Comparison of ENCODE assay signal across 8 cellular contexts in the genomic region with DNA sequence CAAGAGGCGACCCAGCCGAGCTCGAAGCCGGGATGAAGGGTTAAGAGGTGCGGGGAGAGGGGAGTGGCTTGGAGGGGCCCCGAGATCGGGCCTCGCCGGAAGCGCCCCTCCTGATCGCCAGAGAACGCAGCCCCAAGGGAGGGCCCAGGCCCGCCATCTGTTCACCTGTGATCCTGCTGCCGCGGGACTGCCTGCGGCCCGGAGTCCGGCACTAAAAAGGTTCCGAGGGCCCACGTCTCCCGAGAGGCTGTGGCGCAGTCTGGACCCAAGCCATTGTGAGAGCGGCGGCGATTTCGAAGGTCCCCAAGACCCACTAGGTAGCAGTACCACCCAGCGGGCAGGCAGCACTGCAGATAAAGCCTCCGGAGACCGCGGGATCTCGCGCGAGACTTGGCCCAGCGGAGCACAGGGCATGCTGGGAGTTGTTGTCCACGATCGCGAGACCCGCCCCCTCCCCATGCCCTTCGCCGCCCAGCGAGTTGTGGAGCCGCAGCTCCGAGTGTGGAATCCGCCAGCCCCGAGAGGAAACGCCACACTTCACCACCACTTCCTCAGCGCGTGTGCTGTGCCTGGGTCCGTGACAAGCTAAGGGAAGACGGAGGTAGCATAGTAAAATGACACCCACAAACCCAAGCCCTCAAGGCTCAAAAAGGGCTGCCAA. TPM values are rescaled to one million over a fixed set of nuclear protein-coding genes. Genes with fewer than 3 reads are reported as not detected.
DNase-seq lines count a peak whose midpoint lies in the region; ATAC-seq and TF ChIP-seq lines count a peak whose summit lies in the region.

A gene with protein sequence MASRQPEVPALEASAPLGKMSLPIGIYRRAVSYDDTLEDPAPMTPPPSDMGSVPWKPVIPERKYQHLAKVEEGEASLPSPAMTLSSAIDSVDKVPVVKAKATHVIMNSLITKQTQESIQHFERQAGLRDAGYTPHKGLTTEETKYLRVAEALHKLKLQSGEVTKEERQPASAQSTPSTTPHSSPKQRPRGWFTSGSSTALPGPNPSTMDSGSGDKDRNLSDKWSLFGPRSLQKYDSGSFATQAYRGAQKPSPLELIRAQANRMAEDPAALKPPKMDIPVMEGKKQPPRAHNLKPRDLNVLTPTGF (minus strand): TSS at position 328 of the 661 bp plus-strand sequence. CDS start 2,256 bp downstream, outside the sequence.

- no peaks in the 10 kb centered on the region for H3K9me3 Mint-ChIP-seq in activated T-cell treated with anti-CD3 and anti-CD28 coated beads, Interleukin-2, amount 50 U/mL, for 4 hours

- no peaks in the 10 kb centered on the region for H3K9me3 ChIP-seq in muscle layer of duodenum (ENCODE audit: control insufficient read depth in 1 of 2, low read length in 2 of 2)

- H3K36me3 Mint-ChIP-seq in activated T-cell treated with anti-CD3 and anti-CD28 coated beads, Interleukin-2, amount 50 U/mL, for 4 hours (ENCODE audit: insufficient read depth) = peaks cover 8% of the 10 kb centered on the region

- H3K4me3 ChIP-seq in muscle layer of duodenum (ENCODE audit: low read depth in 1 of 2, low read length in 2 of 2) = peak within 1 kb of the TSS; percentile 89 to 99

- H3K4me3 Mint-ChIP-seq in activated T-cell treated with anti-CD3 and anti-CD28 coated beads, Interleukin-2, amount 50 U/mL, for 4 hours = peak within 1 kb of the TSS; percentile 97

- peak; percentile 89 for ATAC-seq in GM21723 (IDR thresholded peaks at IDR 0.05; ENCODE audit: unreplicated experiment)
- peak; percentile 91 for ATAC-seq in activated T-cell treated with anti-CD3 and anti-CD28 coated beads, Interleukin-2, amount 50 U/mL, for 4 hours
- peak; percentile 93 for ATAC-seq in esophagus mucosa

- H3K4me1 ChIP-seq in muscle layer of duodenum (ENCODE audit: control insufficient read depth in 1 of 2, insufficient read depth in 2 of 2, low read length in 2 of 2) = peaks cover 0 to 21% of the 10 kb centered on the region in 2 donors

- H3K4me1 Mint-ChIP-seq in activated T-cell treated with anti-CD3 and anti-CD28 coated beads, Interleukin-2, amount 50 U/mL, for 4 hours (ENCODE audit: low read depth) = peaks cover 31% of the 10 kb centered on the region

- peaks cover 6 to 7% of the 10 kb centered on the region in 2 donors for H3K36me3 ChIP-seq in muscle layer of duodenum (ENCODE audit: control insufficient read depth in 1 of 2, insufficient read depth in 2 of 2, low read length in 2 of 2)

- H3K27me3 ChIP-seq in muscle layer of duodenum (ENCODE audit: low read depth, low read length) = no peaks in the 10 kb centered on the region

- H3K27me3 Mint-ChIP-seq in activated T-cell treated with anti-CD3 and anti-CD28 coated beads, Interleukin-2, amount 50 U/mL, for 4 hours (ENCODE audit: low read depth) = no peaks in the 10 kb centered on the region

- H3K27ac ChIP-seq in muscle layer of duodenum (ENCODE audit: low read length) = peak within 1 kb of the TSS; percentile 62

- DNase-seq in DMS79 treated with DMSO at 0.1 percent for 48 hours (lab: John Stamatoyannopoulos, UW) = peak; percentile 55
- peak; percentile 84 for DNase-seq in KG1 (lab: John Stamatoyannopoulos, UW)
- DNase-seq in activated T-cell treated with anti-CD3 and anti-CD28 coated beads, Interleukin-2, amount 50 U/mL, for 4 hours = peak; percentile 91
- peak; percentile 89 to 92 for DNase-seq in stimulated activated CD8-positive, alpha-beta memory T cell treated with anti-CD3 and anti-CD28 coated beads, Interleukin-7, amount 100 ng/mL, for 4 hours (ENCODE audit: low read depth in 2 of 2)

TF ChIP-seq in PFSK-1, 5 proteins besides CTCF, POLR2A, EP300 and RAD21:
- TF ChIP-seq TAF1 (IDR thresholded peaks at IDR 0.05; ENCODE audit: borderline replicate concordance, insufficient read depth, low read length) (peak; percentile 79; the same call in 1 of the 2 replicates), REST (IDR thresholded peaks at IDR 0.05; ENCODE audit: insufficient read depth in 1 of 2, low read depth in 2 of 2, low read length in 2 of 2) (no peak), POLR2AphosphoS5 (IDR thresholded peaks at IDR 0.05; ENCODE audit: low read depth, low read length) (peak; percentile 96), SIN3A (IDR thresholded peaks at IDR 0.05; ENCODE audit: borderline replicate concordance, insufficient read depth, low read length) (peak; percentile 74; the same call in 1 of the 2 replicates), FOXP2 (optimal IDR thresholded peaks at IDR 0.05; ENCODE audit: borderline replicate concordance, extremely low read depth, extremely low read length, insufficient read depth) (peak; percentile 92)

RNA-seq across cellular contexts. Expression of the gene that starts here (rescaled TPM):
- 61.5 TPM for polyA plus RNA-seq in PFSK-1 (2012; ENCODE audit: insufficient read length, low read depth)
- 10 to 100 TPM; 33.0 to 36.2 (median 34.1) TPM for total RNA-seq in activated T-cell treated with anti-CD3 and anti-CD28 coated beads, Interleukin-2, amount 50 U/mL, for 4 hours
- 58.8 TPM for total RNA-seq in esophagus mucosa

Comparison
In these comparisons a context has a peak if more than half of its experiments do, and no peak if none do; other contexts are left out.
1. Peak in every context shown above with its lines: DNase-seq, ATAC-seq, H3K4me3 ChIP-seq and H3K27ac ChIP-seq.